1 cellular context compared by ENCODE assay signal in the genomic region with DNA sequence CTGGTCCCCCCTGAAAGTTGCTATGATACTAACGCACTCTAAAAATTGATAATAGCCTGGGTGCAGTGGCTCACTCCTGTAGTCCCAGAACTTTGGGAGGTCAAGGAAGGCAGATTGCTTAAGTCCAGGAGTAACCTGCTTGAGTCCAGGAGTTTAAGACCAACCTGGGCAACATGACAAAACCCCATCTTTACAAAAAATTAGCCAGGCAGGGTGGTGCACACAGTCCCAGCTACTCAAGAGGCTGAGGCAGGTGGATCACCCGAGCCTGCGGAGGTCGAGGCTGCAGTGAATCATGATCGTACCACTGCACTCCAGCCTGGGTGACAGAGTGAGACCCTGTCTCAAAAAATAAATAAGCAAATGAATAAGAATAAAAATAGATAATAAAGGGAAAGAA.
A peak's percentile ranks its signal among the peaks of the same experiment; 100 is the strongest.
TF ChIP-seq lines count a peak whose summit lies in the region.

No MANE protein-coding gene starts in this region.

TF ChIP-seq in HepG2, 621 proteins besides CTCF, POLR2A, EP300 and RAD21 (continued from another document and continues in another):
- TF ChIP-seq ZNF773 (CRISPR knock-in tag; IDR thresholded peaks at IDR 0.05; ENCODE audit: borderline replicate concordance) (no peak), DNMT3B (CRISPR knock-in tag; conservative IDR thresholded peaks at IDR 0.05) (no peak), ZNF766 (CRISPR knock-in tag; IDR thresholded peaks at IDR 0.05; ENCODE audit: borderline replicate concordance) (no peak), ESRRA (CRISPR knock-in tag; IDR thresholded peaks at IDR 0.05; ENCODE audit: low read depth) (no peak), CHCHD3 (CRISPR knock-in tag; IDR thresholded peaks at IDR 0.05) (no peak), ZNF772 (CRISPR knock-in tag; IDR thresholded peaks at IDR 0.05) (peak; percentile 33; the same call in 1 of the 2 replicates), ZFP62 (CRISPR knock-in tag; IDR thresholded peaks at IDR 0.05) (no peak), NFIB (CRISPR knock-in tag; IDR thresholded peaks at IDR 0.05; ENCODE audit: borderline replicate concordance) (no peak), ZNF264 (CRISPR knock-in tag; IDR thresholded peaks at IDR 0.05) (no peak), ATM (IDR thresholded peaks at IDR 0.05; ENCODE audit: borderline replicate concordance) (no peak), PAX8 (CRISPR knock-in tag; IDR thresholded peaks at IDR 0.05; ENCODE audit: borderline replicate concordance) (no peak), NFKB2 (CRISPR knock-in tag; IDR thresholded peaks at IDR 0.05; ENCODE audit: borderline replicate concordance) (no peak), ATF7 (IDR thresholded peaks at IDR 0.05) (no peak), ATF7 (CRISPR knock-in tag; IDR thresholded peaks at IDR 0.05) (no peak), NR3C1 (CRISPR knock-in tag; IDR thresholded peaks at IDR 0.05) (no peak), ZNF678 (CRISPR knock-in tag; IDR thresholded peaks at IDR 0.05) (no peak), SRSF4 (IDR thresholded peaks at IDR 0.05; ENCODE audit: low read depth, low read length, poor library complexity, severe bottlenecking) (no peak), ZNF615 (CRISPR knock-in tag; IDR thresholded peaks at IDR 0.05; ENCODE audit: borderline replicate concordance) (no peak), ARHGAP35 (CRISPR knock-in tag; IDR thresholded peaks at IDR 0.05; ENCODE audit: borderline replicate concordance) (no peak), PAF1 (CRISPR knock-in tag; IDR thresholded peaks at IDR 0.05) (no peak), MZF1 (CRISPR knock-in tag; IDR thresholded peaks at IDR 0.05; ENCODE audit: borderline replicate concordance) (no peak), MEIS1 (CRISPR knock-in tag; IDR thresholded peaks at IDR 0.05; ENCODE audit: borderline replicate concordance) (0 out of 2 replicates have a peak, but pooled peaks have one; percentile 1), ZNF670 (CRISPR knock-in tag; IDR thresholded peaks at IDR 0.05; ENCODE audit: borderline replicate concordance) (0 out of 2 replicates have a peak, but pooled peaks have one; percentile 58), ZNF207 (IDR thresholded peaks at IDR 0.05; ENCODE audit: borderline replicate concordance) (no peak), ZNF510 (CRISPR knock-in tag; IDR thresholded peaks at IDR 0.05; ENCODE audit: low read depth) (peak; percentile 9; the same call in 1 of the 2 replicates), THYN1 (CRISPR knock-in tag; IDR thresholded peaks at IDR 0.05; ENCODE audit: borderline replicate concordance, low read depth) (no peak), ZBTB3 (CRISPR knock-in tag; IDR thresholded peaks at IDR 0.05; ENCODE audit: borderline replicate concordance, low read depth) (no peak), CAMTA2 (CRISPR knock-in tag; IDR thresholded peaks at IDR 0.05; ENCODE audit: borderline replicate concordance) (no peak), SNRNP70 (IDR thresholded peaks at IDR 0.05; ENCODE audit: low read depth, low read length) (no peak), ZNF567 (CRISPR knock-in tag; IDR thresholded peaks at IDR 0.05; ENCODE audit: borderline replicate concordance) (no peak)
- TF ChIP-seq, protein P1, sequence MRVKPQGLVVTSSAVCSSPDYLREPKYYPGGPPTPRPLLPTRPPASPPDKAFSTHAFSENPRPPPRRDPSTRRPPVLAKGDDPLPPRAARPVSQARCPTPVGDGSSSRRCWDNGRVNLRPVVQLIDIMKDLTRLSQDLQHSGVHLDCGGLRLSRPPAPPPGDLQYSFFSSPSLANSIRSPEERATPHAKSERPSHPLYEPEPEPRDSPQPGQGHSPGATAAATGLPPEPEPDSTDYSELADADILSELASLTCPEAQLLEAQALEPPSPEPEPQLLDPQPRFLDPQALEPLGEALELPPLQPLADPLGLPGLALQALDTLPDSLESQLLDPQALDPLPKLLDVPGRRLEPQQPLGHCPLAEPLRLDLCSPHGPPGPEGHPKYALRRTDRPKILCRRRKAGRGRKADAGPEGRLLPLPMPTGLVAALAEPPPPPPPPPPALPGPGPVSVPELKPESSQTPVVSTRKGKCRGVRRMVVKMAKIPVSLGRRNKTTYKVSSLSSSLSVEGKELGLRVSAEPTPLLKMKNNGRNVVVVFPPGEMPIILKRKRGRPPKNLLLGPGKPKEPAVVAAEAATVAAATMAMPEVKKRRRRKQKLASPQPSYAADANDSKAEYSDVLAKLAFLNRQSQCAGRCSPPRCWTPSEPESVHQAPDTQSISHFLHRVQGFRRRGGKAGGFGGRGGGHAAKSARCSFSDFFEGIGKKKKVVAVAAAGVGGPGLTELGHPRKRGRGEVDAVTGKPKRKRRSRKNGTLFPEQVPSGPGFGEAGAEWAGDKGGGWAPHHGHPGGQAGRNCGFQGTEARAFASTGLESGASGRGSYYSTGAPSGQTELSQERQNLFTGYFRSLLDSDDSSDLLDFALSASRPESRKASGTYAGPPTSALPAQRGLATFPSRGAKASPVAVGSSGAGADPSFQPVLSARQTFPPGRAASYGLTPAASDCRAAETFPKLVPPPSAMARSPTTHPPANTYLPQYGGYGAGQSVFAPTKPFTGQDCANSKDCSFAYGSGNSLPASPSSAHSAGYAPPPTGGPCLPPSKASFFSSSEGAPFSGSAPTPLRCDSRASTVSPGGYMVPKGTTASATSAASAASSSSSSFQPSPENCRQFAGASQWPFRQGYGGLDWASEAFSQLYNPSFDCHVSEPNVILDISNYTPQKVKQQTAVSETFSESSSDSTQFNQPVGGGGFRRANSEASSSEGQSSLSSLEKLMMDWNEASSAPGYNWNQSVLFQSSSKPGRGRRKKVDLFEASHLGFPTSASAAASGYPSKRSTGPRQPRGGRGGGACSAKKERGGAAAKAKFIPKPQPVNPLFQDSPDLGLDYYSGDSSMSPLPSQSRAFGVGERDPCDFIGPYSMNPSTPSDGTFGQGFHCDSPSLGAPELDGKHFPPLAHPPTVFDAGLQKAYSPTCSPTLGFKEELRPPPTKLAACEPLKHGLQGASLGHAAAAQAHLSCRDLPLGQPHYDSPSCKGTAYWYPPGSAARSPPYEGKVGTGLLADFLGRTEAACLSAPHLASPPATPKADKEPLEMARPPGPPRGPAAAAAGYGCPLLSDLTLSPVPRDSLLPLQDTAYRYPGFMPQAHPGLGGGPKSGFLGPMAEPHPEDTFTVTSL (CRISPR knock-in tag; IDR thresholded peaks at IDR 0.05; ENCODE audit: borderline replicate concordance) = no peak
- TF ChIP-seq, protein P2, sequence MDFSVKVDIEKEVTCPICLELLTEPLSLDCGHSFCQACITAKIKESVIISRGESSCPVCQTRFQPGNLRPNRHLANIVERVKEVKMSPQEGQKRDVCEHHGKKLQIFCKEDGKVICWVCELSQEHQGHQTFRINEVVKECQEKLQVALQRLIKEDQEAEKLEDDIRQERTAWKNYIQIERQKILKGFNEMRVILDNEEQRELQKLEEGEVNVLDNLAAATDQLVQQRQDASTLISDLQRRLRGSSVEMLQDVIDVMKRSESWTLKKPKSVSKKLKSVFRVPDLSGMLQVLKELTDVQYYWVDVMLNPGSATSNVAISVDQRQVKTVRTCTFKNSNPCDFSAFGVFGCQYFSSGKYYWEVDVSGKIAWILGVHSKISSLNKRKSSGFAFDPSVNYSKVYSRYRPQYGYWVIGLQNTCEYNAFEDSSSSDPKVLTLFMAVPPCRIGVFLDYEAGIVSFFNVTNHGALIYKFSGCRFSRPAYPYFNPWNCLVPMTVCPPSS (IDR thresholded peaks at IDR 0.05) = no peak
- TF ChIP-seq, protein P3, sequence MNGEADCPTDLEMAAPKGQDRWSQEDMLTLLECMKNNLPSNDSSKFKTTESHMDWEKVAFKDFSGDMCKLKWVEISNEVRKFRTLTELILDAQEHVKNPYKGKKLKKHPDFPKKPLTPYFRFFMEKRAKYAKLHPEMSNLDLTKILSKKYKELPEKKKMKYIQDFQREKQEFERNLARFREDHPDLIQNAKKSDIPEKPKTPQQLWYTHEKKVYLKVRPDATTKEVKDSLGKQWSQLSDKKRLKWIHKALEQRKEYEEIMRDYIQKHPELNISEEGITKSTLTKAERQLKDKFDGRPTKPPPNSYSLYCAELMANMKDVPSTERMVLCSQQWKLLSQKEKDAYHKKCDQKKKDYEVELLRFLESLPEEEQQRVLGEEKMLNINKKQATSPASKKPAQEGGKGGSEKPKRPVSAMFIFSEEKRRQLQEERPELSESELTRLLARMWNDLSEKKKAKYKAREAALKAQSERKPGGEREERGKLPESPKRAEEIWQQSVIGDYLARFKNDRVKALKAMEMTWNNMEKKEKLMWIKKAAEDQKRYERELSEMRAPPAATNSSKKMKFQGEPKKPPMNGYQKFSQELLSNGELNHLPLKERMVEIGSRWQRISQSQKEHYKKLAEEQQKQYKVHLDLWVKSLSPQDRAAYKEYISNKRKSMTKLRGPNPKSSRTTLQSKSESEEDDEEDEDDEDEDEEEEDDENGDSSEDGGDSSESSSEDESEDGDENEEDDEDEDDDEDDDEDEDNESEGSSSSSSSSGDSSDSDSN (CRISPR knock-in tag; IDR thresholded peaks at IDR 0.05) = no peak
- TF ChIP-seq, protein P4, sequence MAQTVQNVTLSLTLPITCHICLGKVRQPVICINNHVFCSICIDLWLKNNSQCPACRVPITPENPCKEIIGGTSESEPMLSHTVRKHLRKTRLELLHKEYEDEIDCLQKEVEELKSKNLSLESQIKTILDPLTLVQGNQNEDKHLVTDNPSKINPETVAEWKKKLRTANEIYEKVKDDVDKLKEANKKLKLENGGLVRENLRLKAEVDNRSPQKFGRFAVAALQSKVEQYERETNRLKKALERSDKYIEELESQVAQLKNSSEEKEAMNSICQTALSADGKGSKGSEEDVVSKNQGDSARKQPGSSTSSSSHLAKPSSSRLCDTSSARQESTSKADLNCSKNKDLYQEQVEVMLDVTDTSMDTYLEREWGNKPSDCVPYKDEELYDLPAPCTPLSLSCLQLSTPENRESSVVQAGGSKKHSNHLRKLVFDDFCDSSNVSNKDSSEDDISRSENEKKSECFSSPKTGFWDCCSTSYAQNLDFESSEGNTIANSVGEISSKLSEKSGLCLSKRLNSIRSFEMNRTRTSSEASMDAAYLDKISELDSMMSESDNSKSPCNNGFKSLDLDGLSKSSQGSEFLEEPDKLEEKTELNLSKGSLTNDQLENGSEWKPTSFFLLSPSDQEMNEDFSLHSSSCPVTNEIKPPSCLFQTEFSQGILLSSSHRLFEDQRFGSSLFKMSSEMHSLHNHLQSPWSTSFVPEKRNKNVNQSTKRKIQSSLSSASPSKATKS (CRISPR knock-in tag; IDR thresholded peaks at IDR 0.05) = no peak
- TF ChIP-seq, protein P5, sequence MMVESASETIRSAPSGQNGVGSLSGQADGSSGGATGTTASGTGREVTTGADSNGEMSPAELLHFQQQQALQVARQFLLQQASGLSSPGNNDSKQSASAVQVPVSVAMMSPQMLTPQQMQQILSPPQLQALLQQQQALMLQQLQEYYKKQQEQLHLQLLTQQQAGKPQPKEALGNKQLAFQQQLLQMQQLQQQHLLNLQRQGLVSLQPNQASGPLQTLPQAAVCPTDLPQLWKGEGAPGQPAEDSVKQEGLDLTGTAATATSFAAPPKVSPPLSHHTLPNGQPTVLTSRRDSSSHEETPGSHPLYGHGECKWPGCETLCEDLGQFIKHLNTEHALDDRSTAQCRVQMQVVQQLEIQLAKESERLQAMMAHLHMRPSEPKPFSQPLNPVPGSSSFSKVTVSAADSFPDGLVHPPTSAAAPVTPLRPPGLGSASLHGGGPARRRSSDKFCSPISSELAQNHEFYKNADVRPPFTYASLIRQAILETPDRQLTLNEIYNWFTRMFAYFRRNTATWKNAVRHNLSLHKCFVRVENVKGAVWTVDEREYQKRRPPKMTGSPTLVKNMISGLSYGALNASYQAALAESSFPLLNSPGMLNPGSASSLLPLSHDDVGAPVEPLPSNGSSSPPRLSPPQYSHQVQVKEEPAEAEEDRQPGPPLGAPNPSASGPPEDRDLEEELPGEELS (CRISPR knock-in tag; IDR thresholded peaks at IDR 0.05) = no peak
- TF ChIP-seq, protein P6, sequence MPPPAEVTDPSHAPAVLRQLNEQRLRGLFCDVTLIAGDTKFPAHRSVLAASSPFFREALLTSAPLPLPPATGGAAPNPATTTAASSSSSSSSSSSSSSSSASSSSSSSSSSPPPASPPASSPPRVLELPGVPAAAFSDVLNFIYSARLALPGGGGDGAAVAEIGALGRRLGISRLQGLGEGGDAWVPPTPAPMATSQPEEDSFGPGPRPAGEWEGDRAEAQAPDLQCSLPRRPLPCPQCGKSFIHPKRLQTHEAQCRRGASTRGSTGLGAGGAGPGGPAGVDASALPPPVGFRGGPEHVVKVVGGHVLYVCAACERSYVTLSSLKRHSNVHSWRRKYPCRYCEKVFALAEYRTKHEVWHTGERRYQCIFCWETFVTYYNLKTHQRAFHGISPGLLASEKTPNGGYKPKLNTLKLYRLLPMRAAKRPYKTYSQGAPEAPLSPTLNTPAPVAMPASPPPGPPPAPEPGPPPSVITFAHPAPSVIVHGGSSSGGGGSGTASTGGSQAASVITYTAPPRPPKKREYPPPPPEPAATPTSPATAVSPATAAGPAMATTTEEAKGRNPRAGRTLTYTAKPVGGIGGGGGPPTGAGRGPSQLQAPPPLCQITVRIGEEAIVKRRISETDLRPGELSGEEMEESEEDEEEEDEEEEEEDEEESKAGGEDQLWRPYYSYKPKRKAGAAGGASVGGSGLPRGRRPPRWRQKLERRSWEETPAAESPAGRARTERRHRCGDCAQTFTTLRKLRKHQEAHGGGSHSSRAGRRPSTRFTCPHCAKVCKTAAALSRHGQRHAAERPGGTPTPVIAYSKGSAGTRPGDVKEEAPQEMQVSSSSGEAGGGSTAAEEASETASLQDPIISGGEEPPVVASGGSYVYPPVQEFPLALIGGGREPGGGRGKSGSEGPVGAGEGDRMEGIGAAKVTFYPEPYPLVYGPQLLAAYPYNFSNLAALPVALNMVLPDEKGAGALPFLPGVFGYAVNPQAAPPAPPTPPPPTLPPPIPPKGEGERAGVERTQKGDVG (CRISPR knock-in tag; IDR thresholded peaks at IDR 0.05; ENCODE audit: borderline replicate concordance) = no peak
- TF ChIP-seq, protein P7, sequence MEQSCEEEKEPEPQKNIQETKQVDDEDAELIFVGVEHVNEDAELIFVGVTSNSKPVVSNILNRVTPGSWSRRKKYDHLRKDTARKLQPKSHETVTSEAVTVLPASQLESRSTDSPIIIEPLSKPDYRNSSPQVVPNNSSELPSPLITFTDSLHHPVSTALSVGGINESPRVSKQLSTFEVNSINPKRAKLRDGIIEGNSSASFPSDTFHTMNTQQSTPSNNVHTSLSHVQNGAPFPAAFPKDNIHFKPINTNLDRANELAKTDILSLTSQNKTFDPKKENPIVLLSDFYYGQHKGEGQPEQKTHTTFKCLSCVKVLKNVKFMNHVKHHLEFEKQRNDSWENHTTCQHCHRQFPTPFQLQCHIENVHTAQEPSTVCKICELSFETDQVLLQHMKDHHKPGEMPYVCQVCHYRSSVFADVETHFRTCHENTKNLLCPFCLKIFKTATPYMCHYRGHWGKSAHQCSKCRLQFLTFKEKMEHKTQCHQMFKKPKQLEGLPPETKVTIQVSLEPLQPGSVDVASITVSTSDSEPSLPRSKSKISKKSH (CRISPR knock-in tag; IDR thresholded peaks at IDR 0.05; ENCODE audit: borderline replicate concordance) = 0 out of 2 replicates have a peak, but pooled peaks have one; percentile 43
- TF ChIP-seq, protein P8, sequence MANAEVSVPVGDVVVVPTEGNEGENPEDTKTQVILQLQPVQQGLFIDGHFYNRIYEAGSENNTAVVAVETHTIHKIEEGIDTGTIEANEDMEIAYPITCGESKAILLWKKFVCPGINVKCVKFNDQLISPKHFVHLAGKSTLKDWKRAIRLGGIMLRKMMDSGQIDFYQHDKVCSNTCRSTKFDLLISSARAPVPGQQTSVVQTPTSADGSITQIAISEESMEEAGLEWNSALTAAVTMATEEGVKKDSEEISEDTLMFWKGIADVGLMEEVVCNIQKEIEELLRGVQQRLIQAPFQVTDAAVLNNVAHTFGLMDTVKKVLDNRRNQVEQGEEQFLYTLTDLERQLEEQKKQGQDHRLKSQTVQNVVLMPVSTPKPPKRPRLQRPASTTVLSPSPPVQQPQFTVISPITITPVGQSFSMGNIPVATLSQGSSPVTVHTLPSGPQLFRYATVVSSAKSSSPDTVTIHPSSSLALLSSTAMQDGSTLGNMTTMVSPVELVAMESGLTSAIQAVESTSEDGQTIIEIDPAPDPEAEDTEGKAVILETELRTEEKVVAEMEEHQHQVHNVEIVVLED (CRISPR knock-in tag; IDR thresholded peaks at IDR 0.05; ENCODE audit: borderline replicate concordance) = no peak
